29 cellular contexts compared by ENCODE assay signal in genomic region chr3:152156880-152157279, GRCh38.
A peak's percentile ranks its signal among the peaks of the same experiment; 100 is the strongest.
DNase-seq lines count a peak whose midpoint lies in the region; ATAC-seq, FAIRE-seq and TF ChIP-seq lines count a peak whose summit lies in the region.
"Had no signal": no experiment of that assay in that cellular context is flagged by ENCODE, and none has a peak within 500 bp of the region (broad histone marks: within the 10 kb centered on the region; RNA-seq: fewer than 3 reads in every experiment).

No MANE protein-coding gene starts in this region.

- intact Hi-C loops in MCF 10A (cut with micrococcal nuclease) (no loop called here), breast epithelium (cut with DNase I; ENCODE audit: low total_unique reads) (no loop called here), K562 (cut with micrococcal nuclease) (no loop called here), vagina (cut with DNase I) (no loop called here)

- TF ChIP-seq RAD21 in K562 (CRISPR knock-in tag; conservative IDR thresholded peaks at IDR 0.05 in 1 of 2, IDR thresholded peaks at IDR 0.05 in 1 of 2) = no peak

- no peaks in the 10 kb centered on the region for H3K4me1 ChIP-seq in breast epithelium
- H3K4me1 ChIP-seq in K562 (replicated peaks in 1 of 2; ENCODE audit: control insufficient read depth in 2 of 2, insufficient read depth in 2 of 2, low read length in 2 of 2) = no peaks in the 10 kb centered on the region
- peaks cover 3% of the 10 kb centered on the region for H3K4me1 ChIP-seq in vagina
- H3K4me1 ChIP-seq: lower lobe of right lung, spleen had no signal

- no peaks in the 10 kb centered on the region for H3K79me2 ChIP-seq in K562 (ENCODE audit: control insufficient read depth, insufficient read depth, low read length)

- no peak for FAIRE-seq in K562 (lab: Jason Lieb, UNC)
- FAIRE-seq: astrocyte, islet of Langerhans, urothelium cell line had no signal

- H3K4me3 ChIP-seq in breast epithelium (no peak overlapping the region), K562 (no peak overlapping the region), vagina (peak overlapping the region; percentile 2 to 11)
- H3K4me3 ChIP-seq: gastrocnemius medialis, lower lobe of right lung, spleen had no signal

- BruUV-seq in MCF 10A (replicated peaks; lab: Mats Ljungman, UMichigan) (no TSS peak), K562 (replicated peaks; lab: Mats Ljungman, UMichigan) (no TSS peak)

- DNase-seq in MCF 10A (ENCODE audit: unreplicated experiment) (no peak), breast epithelium (ENCODE audit: low spot score in 2 of 2) (no peak), K562 (ENCODE audit: extremely low read depth in 1 of 4, low spot score in 3 of 4) (no peak), vagina (ENCODE audit: extremely low spot score in 2 of 2) (no peak), MV-4-11 (lab: John Stamatoyannopoulos, UW) (no peak)
- DNase-seq in activated naive CD4-positive, alpha-beta T cell treated with Interleukin-2 at 50 U/mL for 16 hours = no peak
- DNase-seq: 8988T; activated CD4-positive, alpha-beta T cell treated with anti-CD3 and anti-CD28 coated beads, Interleukin-2, amount 50 U/mL, for 48 hours; activated T-cell treated with anti-CD3 and anti-CD28 coated beads for 4 hours; effector CD8-positive, alpha-beta T cell; gastrocnemius medialis; HCEC 1CT; hypothalamus; lower lobe of right lung; NCI-H1048; NCI-H1930; NCI-H510A treated with DMSO at 0.1 percent for 48 hours; spleen had no signal

- TF ChIP-seq EP300 in K562 (IDR thresholded peaks at IDR 0.05; ENCODE audit: low read length) = no peak

- no peak overlapping the region for H3K9ac ChIP-seq in K562 (ENCODE audit: insufficient read depth in 1 of 2, low read depth in 2 of 2, low read length in 2 of 2)
- H3K9ac ChIP-seq: KMS-11 had no signal

- peak overlapping the region; percentile 21 for H3K27ac Mint-ChIP-seq in MCF 10A (ENCODE audit: low read depth, unreplicated experiment)
- H3K27ac Mint-ChIP-seq: activated naive CD4-positive, alpha-beta T cell treated with anti-CD3 and anti-CD28 coated beads, Interleukin-2, amount 50 U/mL, for 24 hours; WTC11 had no signal

- H2AFZ ChIP-seq in K562 (ENCODE audit: low read depth, low read length) = 0 out of 2 replicates have a peak overlapping the region, but pooled peaks have one; percentile 6

- in situ Hi-C loops in K562 (cut with MboI) = no loop called here

- H4K20me1 ChIP-seq in K562 (replicated peaks; ENCODE audit: control insufficient read depth, insufficient read depth, low read length) = no peaks in the 10 kb centered on the region

- H3K9me3 ChIP-seq in breast epithelium = peaks cover 0 to 6% of the 10 kb centered on the region in 2 donors
- H3K9me3 ChIP-seq in K562 (replicated peaks; ENCODE audit: control insufficient read depth, insufficient read depth, low read depth, low read length) = no peaks in the 10 kb centered on the region
- H3K9me3 ChIP-seq in vagina = no peaks in the 10 kb centered on the region
- H3K9me3 ChIP-seq: gastrocnemius medialis, lower lobe of right lung, neutrophil had no signal

- 10% methylated on average over 3 of the region's 3 CpGs for WGBS in K562 (ENCODE audit: insufficient coverage, low coverage, missing lambda C conversion rate)

- H3K27me3 Mint-ChIP-seq in MCF 10A (ENCODE audit: insufficient read depth, unreplicated experiment) = no peaks in the 10 kb centered on the region
- H3K27me3 Mint-ChIP-seq: activated naive CD4-positive, alpha-beta T cell treated with anti-CD3 and anti-CD28 coated beads, Interleukin-2, amount 50 U/mL, for 24 hours had no signal

- POLR2A ChIA-PET in MCF 10A (lab: Yijun Ruan, JAX) = interaction anchor here (1.8 kb wide), 1 partner anchor 9 kb away, joined by 5 read pairs; no protein-coding TSS in a partner anchor
- POLR2A ChIA-PET in K562 (lab: Yijun Ruan, JAX) = interaction anchor here (0.9 to 1.2 kb wide), 2 partner anchors 79 to 216 kb away, joined by 3 read pairs; no protein-coding TSS in a partner anchor

- TF ChIP-seq POLR2A in breast epithelium (IDR thresholded peaks at IDR 0.05) (no peak), K562 (conservative IDR thresholded peaks at IDR 0.05) (no peak), vagina (IDR thresholded peaks at IDR 0.05) (no peak)

- CTCF ChIA-PET in MCF 10A (lab: Yijun Ruan, JAX) = interaction anchor here (0.5 to 1.1 kb wide), 2 partner anchors 85 to 382 kb away, joined by 3 read pairs; no protein-coding TSS in a partner anchor
- CTCF ChIA-PET in K562 (lab: Yijun Ruan, JAX; ENCODE audit: low intra/inter-chr PET ratio) = no interaction called here

- H3K9me3 Mint-ChIP-seq in MCF 10A (ENCODE audit: unreplicated experiment) = no peaks in the 10 kb centered on the region
- H3K9me3 Mint-ChIP-seq: activated naive CD4-positive, alpha-beta T cell treated with anti-CD3 and anti-CD28 coated beads, Interleukin-2, amount 50 U/mL, for 24 hours had no signal

- H3K9me1 ChIP-seq in K562 (ENCODE audit: control insufficient read depth, insufficient read depth, low read length) = no peaks in the 10 kb centered on the region

- peak; percentile 55 for ATAC-seq in HG02870 (IDR thresholded peaks at IDR 0.05; ENCODE audit: unreplicated experiment)
- ATAC-seq in K562 = no peak
- no peak for ATAC-seq in GM18873 (IDR thresholded peaks at IDR 0.05; ENCODE audit: low FRiP score, unreplicated experiment)
- ATAC-seq: esophagus mucosa, gastrocnemius medialis, lower lobe of right lung, WTC11 had no signal

- H3K27me3 ChIP-seq in breast epithelium (no peaks in the 10 kb centered on the region), K562 (ENCODE audit: control insufficient read depth in 2 of 2, insufficient read depth in 2 of 2, low read length in 2 of 2) (no peaks in the 10 kb centered on the region), vagina (no peaks in the 10 kb centered on the region)
- H3K27me3 ChIP-seq: gastrocnemius medialis, neutrophil, spleen had no signal

- peaks cover 10% of the 10 kb centered on the region for H3K4me1 Mint-ChIP-seq in MCF 10A (ENCODE audit: insufficient read depth, unreplicated experiment)
- H3K4me1 Mint-ChIP-seq: WTC11 had no signal

- H3K36me3 ChIP-seq in breast epithelium (no peaks in the 10 kb centered on the region), K562 (ENCODE audit: control insufficient read depth, insufficient read depth, low read length) (no peaks in the 10 kb centered on the region), vagina (no peaks in the 10 kb centered on the region)
- H3K36me3 ChIP-seq: gastrocnemius medialis, lower lobe of right lung, neutrophil, spleen had no signal

- H3K36me3 Mint-ChIP-seq in MCF 10A (ENCODE audit: insufficient read depth, unreplicated experiment) = no peaks in the 10 kb centered on the region
- H3K36me3 Mint-ChIP-seq: activated naive CD4-positive, alpha-beta T cell treated with anti-CD3 and anti-CD28 coated beads, Interleukin-2, amount 50 U/mL, for 24 hours; WTC11 had no signal

- no peak overlapping the region for H3K4me3 Mint-ChIP-seq in MCF 10A (ENCODE audit: unreplicated experiment)
- H3K4me3 Mint-ChIP-seq: activated naive CD4-positive, alpha-beta T cell treated with anti-CD3 and anti-CD28 coated beads, Interleukin-2, amount 50 U/mL, for 24 hours; WTC11 had no signal

- H3K4me2 ChIP-seq in K562 (ENCODE audit: insufficient read depth, low read length) = no peak overlapping the region
- H3K4me2 ChIP-seq: KMS-11 had no signal

- TF ChIP-seq CTCF in MCF 10A (IDR thresholded peaks at IDR 0.05; ENCODE audit: unreplicated experiment) = no peak
- TF ChIP-seq CTCF in breast epithelium (IDR thresholded peaks at IDR 0.05) = no peak
- TF ChIP-seq CTCF in K562 (IDR thresholded peaks at IDR 0.05 in 2 of 3, conservative IDR thresholded peaks at IDR 0.05 in 1 of 3; ENCODE audit: insufficient read depth in 2 of 3, low read depth in 1 of 3, low read length in 3 of 3) = no peak
- no peak for TF ChIP-seq CTCF in vagina (IDR thresholded peaks at IDR 0.05)

- H3K27ac ChIP-seq in breast epithelium = no peak overlapping the region
- H3K27ac ChIP-seq in K562 (ENCODE audit: extremely low read depth, low read depth, low read length) = no peak overlapping the region
- peak overlapping the region; percentile 76 for H3K27ac ChIP-seq in vagina
- H3K27ac ChIP-seq: gastrocnemius medialis, KMS-11, lower lobe of right lung, neutrophil, RWPE1, spleen had no signal

TF ChIP-seq in K562, 482 proteins besides CTCF, POLR2A, EP300 and RAD21 (continues in another document):
- TF ChIP-seq MCM5 (IDR thresholded peaks at IDR 0.05; ENCODE audit: low read depth) (no peak), RFX5 (IDR thresholded peaks at IDR 0.05; ENCODE audit: low read depth, low read length) (no peak), GATAD2B (IDR thresholded peaks at IDR 0.05; ENCODE audit: borderline replicate concordance) (no peak), MYNN (IDR thresholded peaks at IDR 0.05) (no peak), MYNN (CRISPR knock-in tag; IDR thresholded peaks at IDR 0.05) (no peak)

Comparison
In these comparisons a context has a peak if more than half of its experiments do, and no peak if none do; other contexts are left out.
1. H3K4me3 ChIP-seq: peak in vagina (2 of 2); none in breast epithelium (0 of 3) and K562 (single experiment).